Comparison of ENCODE assay signal across 22 cellular contexts in the genomic region with DNA sequence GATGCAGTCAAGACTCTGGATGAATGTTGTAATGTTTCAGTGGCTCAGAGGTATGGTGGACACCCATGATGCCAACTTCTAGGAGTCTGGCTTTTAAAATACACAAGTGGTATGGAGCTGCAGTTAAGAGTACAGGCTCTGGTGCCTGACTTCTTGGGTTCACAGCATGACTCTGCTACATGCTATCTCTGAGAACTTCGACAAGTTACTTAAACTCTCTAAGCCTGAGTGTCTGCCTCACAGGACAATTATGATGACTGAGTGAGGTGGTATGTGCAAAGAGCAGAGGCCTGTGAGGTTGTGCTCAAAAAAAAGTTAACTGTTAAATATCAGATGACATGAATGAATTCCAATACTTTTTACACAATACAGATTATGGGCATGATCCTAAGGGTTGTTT.
DNase-seq lines count a peak whose midpoint lies in the region; ATAC-seq and TF ChIP-seq lines count a peak whose summit lies in the region.
"Had no signal": no experiment of that assay in that cellular context is flagged by ENCODE, and none has a peak within 500 bp of the region (broad histone marks: within the 10 kb centered on the region; RNA-seq: fewer than 3 reads in every experiment).

No MANE protein-coding gene starts in this region.

- H3K27ac Mint-ChIP-seq in activated T-cell treated with anti-CD3 and anti-CD28 coated beads, Interleukin-2, amount 50 U/mL, for 72 hours = no peak overlapping the region
- H3K27ac Mint-ChIP-seq: brain; naive thymus-derived CD8-positive, alpha-beta T cell had no signal

- no peak overlapping the region for H3K4me3 Mint-ChIP-seq in activated T-cell treated with anti-CD3 and anti-CD28 coated beads, Interleukin-2, amount 50 U/mL, for 72 hours
- H3K4me3 Mint-ChIP-seq: brain; naive thymus-derived CD8-positive, alpha-beta T cell had no signal

- DNase-seq in GM04503 (ENCODE audit: low read depth) = peak; percentile 49
- DNase-seq in adipocyte (ENCODE audit: low read depth) = peak; percentile 43
- peak; percentile 63 for DNase-seq in fibroblast of villous mesenchyme (ENCODE audit: low read depth)
- peak; percentile 61 for DNase-seq in stromal cell of bone marrow (ENCODE audit: low read depth)
- no peak for DNase-seq in activated T-cell treated with anti-CD3 and anti-CD28 coated beads, Interleukin-2, amount 50 U/mL, for 72 hours
- DNase-seq: activated naive CD4-positive, alpha-beta T cell treated with Interleukin-2 at 50 U/mL for 16 hours; dermis blood vessel endothelial cell; GF-D8; GOT3; KBM-7; naive thymus-derived CD8-positive, alpha-beta T cell; NCI-H1048; NCI-H524; stimulated activated CD4-positive, alpha-beta T cell treated with anti-CD3 and anti-CD28 coated beads, Interleukin-4, amount 100 ng/mL, for 1 hour; SW 1271; uterus had no signal

- H3K27me3 ChIP-seq in adipocyte (replicated peaks; ENCODE audit: control insufficient read depth, insufficient read depth, low read length) = no peaks in the 10 kb centered on the region
- H3K27me3 ChIP-seq: BLaER1 treated with 17β-estradiol and CSF1 and Interleukin-3, amounts not matched to agents 10 nM and 100 nM; uterus had no signal

- H3K4me1 Mint-ChIP-seq in activated T-cell treated with anti-CD3 and anti-CD28 coated beads, Interleukin-2, amount 50 U/mL, for 72 hours (ENCODE audit: low read depth) = no peaks in the 10 kb centered on the region
- H3K4me1 Mint-ChIP-seq: naive thymus-derived CD8-positive, alpha-beta T cell had no signal

- H3K27me3 Mint-ChIP-seq in activated T-cell treated with anti-CD3 and anti-CD28 coated beads, Interleukin-2, amount 50 U/mL, for 72 hours (ENCODE audit: low read depth) = peaks cover 15% of the 10 kb centered on the region
- H3K27me3 Mint-ChIP-seq: brain had no signal

- no peaks in the 10 kb centered on the region for H3K9me3 ChIP-seq in adipocyte (ENCODE audit: control insufficient read depth, low read length)
- H3K9me3 ChIP-seq: BLaER1 treated with 17β-estradiol and CSF1 and Interleukin-3, amounts not matched to agents 10 nM and 100 nM; uterus had no signal

- H3K36me3 ChIP-seq in adipocyte (ENCODE audit: control insufficient read depth, insufficient read depth, low read length, severe bottlenecking) = no peaks in the 10 kb centered on the region
- H3K36me3 ChIP-seq: BLaER1 treated with 17β-estradiol and CSF1 and Interleukin-3, amounts not matched to agents 10 nM and 100 nM; uterus had no signal

- no peak for TF ChIP-seq CTCF in fibroblast of villous mesenchyme (IDR thresholded peaks at IDR 0.05; ENCODE audit: insufficient read depth, low read depth, low read length)

- no peaks in the 10 kb centered on the region for H3K4me1 ChIP-seq in adipocyte (ENCODE audit: control insufficient read depth, insufficient read depth, low read length)
- H3K4me1 ChIP-seq: BLaER1 treated with 17β-estradiol and CSF1 and Interleukin-3, amounts not matched to agents 10 nM and 100 nM had no signal

- no peak overlapping the region for H3K9ac ChIP-seq in adipocyte (ENCODE audit: low read length)
- H3K9ac ChIP-seq: BLaER1 treated with 17β-estradiol and CSF1 and Interleukin-3, amounts not matched to agents 10 nM and 100 nM had no signal

- ATAC-seq in HG03342 (IDR thresholded peaks at IDR 0.05; ENCODE audit: unreplicated experiment) (no peak), GM21786 (IDR thresholded peaks at IDR 0.05; ENCODE audit: unreplicated experiment) (no peak)
- no peak for ATAC-seq in activated T-cell treated with anti-CD3 and anti-CD28 coated beads, Interleukin-2, amount 50 U/mL, for 72 hours (replicated peaks in 1 of 2)
- ATAC-seq: naive thymus-derived CD8-positive, alpha-beta T cell had no signal

- H3K9me3 Mint-ChIP-seq in activated T-cell treated with anti-CD3 and anti-CD28 coated beads, Interleukin-2, amount 50 U/mL, for 72 hours = no peaks in the 10 kb centered on the region
- H3K9me3 Mint-ChIP-seq: brain; naive thymus-derived CD8-positive, alpha-beta T cell had no signal

- no peaks in the 10 kb centered on the region for H3K36me3 Mint-ChIP-seq in activated T-cell treated with anti-CD3 and anti-CD28 coated beads, Interleukin-2, amount 50 U/mL, for 72 hours (ENCODE audit: insufficient read depth in 2 of 2)
- H3K36me3 Mint-ChIP-seq: brain; naive thymus-derived CD8-positive, alpha-beta T cell had no signal

- H3K4me3 ChIP-seq in adipocyte (ENCODE audit: low read length) (no peak overlapping the region), fibroblast of villous mesenchyme (ENCODE audit: low read depth, low read length) (no peak overlapping the region)
- H3K4me3 ChIP-seq: BLaER1 treated with 17β-estradiol and CSF1 and Interleukin-3, amounts not matched to agents 10 nM and 100 nM; lung; skin epidermis; uterus had no signal

Comparison
In these comparisons a context has a peak if more than half of its experiments do, and no peak if none do; other contexts are left out.
1. DNase-seq: peak in GM04503 (single experiment), adipocyte (single experiment), fibroblast of villous mesenchyme (single experiment) and stromal cell of bone marrow (single experiment); none in activated T-cell treated with anti-CD3 and anti-CD28 coated beads, Interleukin-2, amount 50 U/mL, for 72 hours (0 of 2).